22 cellular contexts compared by ENCODE assay signal in the genomic region with DNA sequence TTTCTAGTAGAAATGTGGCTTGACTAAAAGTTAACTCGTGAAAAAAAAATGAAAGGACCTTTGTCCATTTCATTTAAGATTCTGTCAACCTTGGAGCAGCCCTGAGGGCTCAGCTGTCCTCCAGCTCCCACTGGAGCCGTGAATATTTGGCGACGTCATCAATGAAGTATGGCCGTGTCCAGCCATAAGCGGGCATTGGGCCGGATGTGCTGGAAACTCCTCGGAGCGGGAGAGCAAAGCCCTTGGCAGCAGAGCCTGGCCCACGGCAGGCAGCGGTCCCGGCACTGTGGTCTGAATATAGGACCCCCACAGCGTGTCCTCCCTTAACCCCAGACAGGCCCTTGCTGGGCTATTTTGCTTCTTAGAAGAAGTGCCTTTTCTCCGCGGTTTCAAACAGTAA. TPM values are rescaled to one million over a fixed set of nuclear protein-coding genes. Genes with fewer than 3 reads are reported as not detected.
A peak's percentile ranks its signal among the peaks of the same experiment; 100 is the strongest.
DNase-seq lines count a peak whose midpoint lies in the region; ATAC-seq and TF ChIP-seq lines count a peak whose summit lies in the region.
"Had no signal": no experiment of that assay in that cellular context is flagged by ENCODE, and none has a peak within 500 bp of the region (broad histone marks: within the 10 kb centered on the region; RNA-seq: fewer than 3 reads in every experiment).

No MANE protein-coding gene starts in this region.

- no peak for TF ChIP-seq POLR2A in Peyer's patch (IDR thresholded peaks at IDR 0.05)

- H3K9me3 ChIP-seq in adipocyte (ENCODE audit: control insufficient read depth, low read length) = no peaks in the 10 kb centered on the region
- no peaks in the 10 kb centered on the region for H3K9me3 ChIP-seq in Peyer's patch
- H3K9me3 ChIP-seq: Caco-2 had no signal

- no peak overlapping the region for H3K4me3 Mint-ChIP-seq in neural crest cell
- H3K4me3 Mint-ChIP-seq: dendritic cell treated with granulocyte-macrophage colony-stimulating factor and Interleukin-4, amounts not matched to agents 40 ng/mL and 50 ng/mL, for 4 days; stimulated activated naive CD8-positive, alpha-beta T cell treated with anti-CD3 and anti-CD28 coated beads, Interleukin-15, amount 100 ng/mL, for 72 hours had no signal

- H3K27me3 ChIP-seq in adipocyte (replicated peaks; ENCODE audit: control insufficient read depth, insufficient read depth, low read length) = peaks cover 42% of the 10 kb centered on the region
- H3K27me3 ChIP-seq in Peyer's patch = no peaks in the 10 kb centered on the region

- no peak overlapping the region for H3K9ac ChIP-seq in adipocyte (ENCODE audit: low read length)
- H3K9ac ChIP-seq: KMS-11, parathyroid adenoma had no signal

- DNase-seq in AG10803 (ENCODE audit: low read depth) (peak; percentile 18), adipocyte (ENCODE audit: low read depth) (peak; percentile 29), left cardiac atrium (peak; percentile 37), neural crest cell (ENCODE audit: low read depth, low spot score) (no peak), Kasumi-1 (lab: John Stamatoyannopoulos, UW) (no peak), Peyer's patch (no peak), NCI-H187 (lab: John Stamatoyannopoulos, UW) (no peak)
- DNase-seq: ACHN; activated CD4-positive, CD25-positive, alpha-beta regulatory T cell; erythroblast; GDM1; NCI-H1436 treated with DMSO at 0.1 percent for 48 hours; NCI-H446; SIG-M5; stimulated activated naive CD8-positive, alpha-beta T cell treated with anti-CD3 and anti-CD28 coated beads, Interleukin-15, amount 100 ng/mL, for 72 hours; T-helper 2 cell had no signal

- peak overlapping the region; percentile 71 for H3K27ac Mint-ChIP-seq in neural crest cell (ENCODE audit: unreplicated experiment)
- H3K27ac Mint-ChIP-seq: activated T-helper 2 cell treated with anti-CD3 and anti-CD28 coated beads, Interferon-gamma antibody, Interleukin-2, Interleukin-4, amounts not matched to agents 10 μg/mL and 5 μg/mL and 100 μg/mL, durations not matched to agents 14 hours and 24 hours and 36 hours; dendritic cell treated with granulocyte-macrophage colony-stimulating factor and Interleukin-4, amounts not matched to agents 40 ng/mL and 50 ng/mL, for 4 days; stimulated activated naive CD8-positive, alpha-beta T cell treated with anti-CD3 and anti-CD28 coated beads, Interleukin-15, amount 100 ng/mL, for 72 hours had no signal

- peaks cover 18% of the 10 kb centered on the region for H3K4me1 Mint-ChIP-seq in neural crest cell
- H3K4me1 Mint-ChIP-seq: stimulated activated naive CD8-positive, alpha-beta T cell treated with anti-CD3 and anti-CD28 coated beads, Interleukin-15, amount 100 ng/mL, for 72 hours had no signal

- H3K36me3 ChIP-seq in adipocyte (ENCODE audit: control insufficient read depth, insufficient read depth, low read length, severe bottlenecking) (no peaks in the 10 kb centered on the region), Peyer's patch (no peaks in the 10 kb centered on the region)

- H3K27ac ChIP-seq in Peyer's patch = no peak overlapping the region
- H3K27ac ChIP-seq: KMS-11, parathyroid adenoma had no signal

- H3K4me3 ChIP-seq in AG10803 (ENCODE audit: low read length) (no peak overlapping the region), adipocyte (ENCODE audit: low read length) (no peak overlapping the region), Peyer's patch (no peak overlapping the region)

- ATAC-seq in left cardiac atrium = peak; percentile 50 to 75
- no peak for ATAC-seq in HG02798 (IDR thresholded peaks at IDR 0.05; ENCODE audit: poor library complexity, unreplicated experiment)
- ATAC-seq: stimulated activated naive CD8-positive, alpha-beta T cell treated with anti-CD3 and anti-CD28 coated beads, Interleukin-15, amount 100 ng/mL, for 72 hours had no signal

- no peaks in the 10 kb centered on the region for H3K27me3 Mint-ChIP-seq in neural crest cell (ENCODE audit: low read depth)
- H3K27me3 Mint-ChIP-seq: stimulated activated naive CD8-positive, alpha-beta T cell treated with anti-CD3 and anti-CD28 coated beads, Interleukin-15, amount 100 ng/mL, for 72 hours had no signal

- H3K4me1 ChIP-seq in adipocyte (ENCODE audit: control insufficient read depth, insufficient read depth, low read length) = no peaks in the 10 kb centered on the region
- no peaks in the 10 kb centered on the region for H3K4me1 ChIP-seq in Peyer's patch
- H3K4me1 ChIP-seq: parathyroid adenoma had no signal

- H3K9me3 Mint-ChIP-seq in neural crest cell = no peaks in the 10 kb centered on the region
- H3K9me3 Mint-ChIP-seq: activated T-helper 2 cell treated with anti-CD3 and anti-CD28 coated beads, Interferon-gamma antibody, Interleukin-2, Interleukin-4, amounts not matched to agents 10 μg/mL and 5 μg/mL and 100 μg/mL, durations not matched to agents 14 hours and 24 hours and 36 hours; dendritic cell treated with granulocyte-macrophage colony-stimulating factor and Interleukin-4, amounts not matched to agents 40 ng/mL and 50 ng/mL, for 4 days; stimulated activated naive CD8-positive, alpha-beta T cell treated with anti-CD3 and anti-CD28 coated beads, Interleukin-15, amount 100 ng/mL, for 72 hours had no signal

- intact Hi-C loops in left cardiac atrium (cut with DNase I) = no loop called here

- TF ChIP-seq CTCF in AG10803 (conservative IDR thresholded peaks at IDR 0.05; ENCODE audit: low read length) (no peak), neural crest cell (conservative IDR thresholded peaks at IDR 0.05) (no peak), Peyer's patch (IDR thresholded peaks at IDR 0.05) (no peak)

- no peaks in the 10 kb centered on the region for H3K36me3 Mint-ChIP-seq in neural crest cell (ENCODE audit: low read depth)

RNA-seq across cellular contexts. Expression of a gene that starts 50.0 kb away (rescaled TPM):
- total RNA-seq in left cardiac atrium (1 to 10 TPM in 1 of 2 donors, under 1 TPM in 1; 0.44 to 1.1 TPM), neural crest cell (0.25 and 0.40 TPM in 2 replicates), Peyer's patch (1 to 10 TPM in 1 of 4 donors, under 1 TPM in 3; 0.18 to 2.5 (median 0.23) TPM)

Comparison
In these comparisons a context has a peak if more than half of its experiments do, and no peak if none do; other contexts are left out.
1. DNase-seq: peak in AG10803 (single experiment), adipocyte (single experiment) and left cardiac atrium (single experiment); none in neural crest cell (single experiment), Kasumi-1 (0 of 2), Peyer's patch (0 of 3) and NCI-H187 (0 of 2).